1 cellular context compared by ENCODE assay signal in the genomic region with DNA sequence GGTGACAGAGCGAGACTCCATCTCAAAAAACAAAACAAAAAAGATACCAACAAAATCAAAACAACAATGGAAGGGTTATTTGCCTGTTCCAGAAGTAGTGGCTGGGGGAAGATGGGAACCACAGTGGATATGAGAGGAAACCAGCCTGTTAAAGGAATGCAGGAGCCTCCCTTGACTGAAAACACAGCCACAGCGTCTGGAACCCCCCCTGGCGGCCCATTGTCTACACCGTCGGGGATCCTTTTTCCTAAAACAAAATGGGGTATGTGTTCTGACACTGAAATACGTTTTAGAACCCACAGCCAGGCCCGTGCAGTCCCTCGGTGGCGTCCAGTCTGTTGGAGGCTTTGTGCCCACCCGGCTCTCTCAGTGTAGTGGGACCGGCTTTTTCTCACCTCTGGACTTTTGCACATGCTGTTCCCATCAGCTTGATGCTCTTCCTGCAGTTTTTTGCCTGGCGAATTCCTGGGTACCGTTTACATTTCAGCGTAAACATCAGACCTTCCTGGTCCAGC.
TF ChIP-seq lines count a peak whose summit lies in the region.

No MANE protein-coding gene starts in this region.

TF ChIP-seq in GM23338, 12 proteins besides CTCF, POLR2A, EP300 and RAD21 (continued from another document):
- TF ChIP-seq ZNF462 (CRISPR knock-in tag; IDR thresholded peaks at IDR 0.05) (no peak), STAT1 (IDR thresholded peaks at IDR 0.05; ENCODE audit: unreplicated experiment) (no peak), CREB1 (CRISPR knock-in tag; IDR thresholded peaks at IDR 0.05; ENCODE audit: low read depth) (no peak), POLR2AphosphoS5 (IDR thresholded peaks at IDR 0.05; ENCODE audit: low read depth) (no peak), NANOG (IDR thresholded peaks at IDR 0.05; ENCODE audit: borderline replicate concordance) (no peak)
